21 cellular contexts compared by ENCODE assay signal in the genomic region with DNA sequence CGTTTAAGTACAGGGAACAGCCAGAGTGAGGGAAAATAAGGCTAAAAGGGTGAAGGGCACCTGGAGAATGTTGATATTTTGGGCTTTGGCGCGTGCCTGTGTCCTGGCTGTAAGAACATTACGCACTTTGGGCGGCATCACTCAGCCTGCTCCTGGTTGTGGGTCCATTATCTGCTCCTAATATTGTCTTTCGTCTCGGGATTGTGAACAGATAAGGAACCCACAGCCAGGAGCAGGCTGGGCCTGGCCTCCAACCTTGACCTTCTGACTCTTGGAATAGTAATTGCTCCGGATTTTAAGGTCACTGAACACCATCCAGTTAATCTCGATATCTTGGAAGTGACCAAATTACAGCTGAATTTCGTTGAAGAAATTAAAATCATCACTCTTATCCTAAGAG.
DNase-seq lines count a peak whose midpoint lies in the region; ATAC-seq, FAIRE-seq and TF ChIP-seq lines count a peak whose summit lies in the region.
"Had no signal": no experiment of that assay in that cellular context is flagged by ENCODE, and none has a peak within 500 bp of the region (broad histone marks: within the 10 kb centered on the region; RNA-seq: fewer than 3 reads in every experiment).

No MANE protein-coding gene starts in this region.

- H4K20me1 ChIP-seq in endothelial cell of umbilical vein (replicated peaks; ENCODE audit: control insufficient read depth, extremely low read depth, insufficient read depth, low read length) (no peaks in the 10 kb centered on the region), neural progenitor cell (ENCODE audit: low read depth) (peaks cover 3% of the 10 kb centered on the region)
- H4K20me1 ChIP-seq: BLaER1 had no signal

- peaks cover 35% of the 10 kb centered on the region for H3K4me1 Mint-ChIP-seq in neural progenitor cell
- H3K4me1 Mint-ChIP-seq in T-helper 2 cell treated with Interferon-gamma antibody and Interleukin-4, amounts not matched to agents 5 μg/mL and 100 μg/mL, for 36 hours (ENCODE audit: low read depth) = no peaks in the 10 kb centered on the region
- H3K4me1 Mint-ChIP-seq: activated B cell treated with CpG ODN at 0.5 μM for 24 hours; activated naive CD4-positive, alpha-beta T cell treated with anti-CD3 and anti-CD28 coated beads, Interleukin-2, amount 10 ng/mL, durations not matched to agents 7 days and 5 days had no signal

- H3K79me2 ChIP-seq in endothelial cell of umbilical vein (ENCODE audit: control insufficient read depth, insufficient read depth, low read length) (no peaks in the 10 kb centered on the region), neural progenitor cell (ENCODE audit: low read depth) (no peaks in the 10 kb centered on the region)

- intact Hi-C loops in heart right ventricle (cut with DNase I) (loop anchor here in 6 of 10 donors (5.0 kb wide), 3 partner anchors 39 to 116 kb away; a partner anchor contains a TSS), Right ventricle myocardium superior (cut with DNase I) (no loop called here), endothelial cell of umbilical vein (cut with micrococcal nuclease) (no loop called here), uterus (cut with DNase I; ENCODE audit: low total_unique reads) (no loop called here)

- ATAC-seq in heart right ventricle (no peak), Right ventricle myocardium superior (ENCODE audit: poor library complexity) (no peak)
- ATAC-seq: A549; activated T-cell treated with anti-CD3 and anti-CD28 coated beads, Interleukin-2, amount 50 U/mL, for 4 hours; left colon; stimulated activated effector memory CD8-positive, alpha-beta T cell treated with anti-CD3 and anti-CD28 coated beads, Interleukin-12 subunit alpha, Interleukin-12 subunit beta, amount 100 ng/mL, for 72 hours had no signal

- no peaks in the 10 kb centered on the region for H3K27me3 ChIP-seq in heart right ventricle
- H3K27me3 ChIP-seq in endothelial cell of umbilical vein (ENCODE audit: control insufficient read depth in 2 of 2, insufficient read depth in 2 of 2, low read length in 2 of 2) = no peaks in the 10 kb centered on the region
- no peaks in the 10 kb centered on the region for H3K27me3 ChIP-seq in neural progenitor cell
- H3K27me3 ChIP-seq in uterus = no peaks in the 10 kb centered on the region
- H3K27me3 ChIP-seq: BLaER1, tibial nerve had no signal

- no peak for FAIRE-seq in endothelial cell of umbilical vein (lab: Jason Lieb, UNC)
- FAIRE-seq: A549 had no signal

- H3K27ac ChIP-seq in heart right ventricle (peak overlapping the region; percentile 41 to 93 (median 88)), endothelial cell of umbilical vein (ENCODE audit: insufficient read depth, low read depth, low read length) (peak overlapping the region; percentile 100), neural progenitor cell (no peak overlapping the region), uterus (peak overlapping the region; percentile 84 to 90)
- H3K27ac ChIP-seq: A549, BLaER1 had no signal

- peaks cover 3% of the 10 kb centered on the region for H3F3A ChIP-seq in neural progenitor cell (ENCODE audit: low read depth)

- POLR2A ChIA-PET in endothelial cell of umbilical vein (lab: Charles Lee) = no interaction called here

- DNase-seq in heart right ventricle (no peak), Right ventricle myocardium superior (no peak), endothelial cell of umbilical vein (ENCODE audit: low read depth, low spot score) (peak; percentile 48), neural progenitor cell (ENCODE audit: low spot score) (no peak), uterus (no peak), NCI-H2171 treated with DMSO at 0.1 percent for 48 hours (lab: John Stamatoyannopoulos, UW) (no peak)
- no peak for DNase-seq in activated CD8-positive, alpha-beta memory T cell treated with anti-CD3 and anti-CD28 coated beads, Interleukin-2, amount 50 U/mL, for 4 hours
- DNase-seq in T-helper 2 cell treated with Interferon-gamma antibody and Interleukin-4, amounts not matched to agents 5 μg/mL and 100 μg/mL, for 36 hours (ENCODE audit: low spot score) = no peak
- DNase-seq: activated B cell treated with CpG ODN at 0.5 μM for 24 hours; activated CD4-positive, alpha-beta memory T cell treated with anti-CD3 and anti-CD28 coated beads for 36 hours; activated naive CD4-positive, alpha-beta T cell treated with anti-CD3 and anti-CD28 coated beads, Interleukin-2, amount 10 ng/mL, durations not matched to agents 7 days and 5 days; activated T-cell treated with anti-CD3 and anti-CD28 coated beads, Interleukin-2, amount 50 U/mL, for 4 hours; aorta; left colon; NCI-H748 treated with DMSO at 0.1 percent for 48 hours; nucleus accumbens; T-helper 9 cell had no signal

- TF ChIP-seq CTCF in heart right ventricle (IDR thresholded peaks at IDR 0.05) = no peak
- no peak for TF ChIP-seq CTCF in endothelial cell of umbilical vein (IDR thresholded peaks at IDR 0.05; ENCODE audit: extremely low read depth in 1 of 2, insufficient read depth in 1 of 2, low read depth in 1 of 2, low read length in 2 of 2)
- no peak for TF ChIP-seq CTCF in neural progenitor cell (IDR thresholded peaks at IDR 0.05)
- no peak for TF ChIP-seq CTCF in uterus (IDR thresholded peaks at IDR 0.05)

- H3K9me3 ChIP-seq in heart right ventricle = peaks cover 0 to 7% (median 0%) of the 10 kb centered on the region in 11 donors
- H3K9me3 ChIP-seq in endothelial cell of umbilical vein (replicated peaks; ENCODE audit: control insufficient read depth, insufficient read depth, low read length) = no peaks in the 10 kb centered on the region
- H3K9me3 ChIP-seq in neural progenitor cell (ENCODE audit: low read depth) = no peaks in the 10 kb centered on the region
- no peaks in the 10 kb centered on the region for H3K9me3 ChIP-seq in uterus
- H3K9me3 ChIP-seq: A549 had no signal

- H3K4me3 Mint-ChIP-seq in neural progenitor cell = no peak overlapping the region
- H3K4me3 Mint-ChIP-seq in T-helper 2 cell treated with Interferon-gamma antibody and Interleukin-4, amounts not matched to agents 5 μg/mL and 100 μg/mL, for 36 hours = no peak overlapping the region
- H3K4me3 Mint-ChIP-seq: activated B cell treated with CpG ODN at 0.5 μM for 24 hours; activated CD4-positive, alpha-beta memory T cell treated with anti-CD3 and anti-CD28 coated beads for 36 hours; activated naive CD4-positive, alpha-beta T cell treated with anti-CD3 and anti-CD28 coated beads, Interleukin-2, amount 10 ng/mL, durations not matched to agents 7 days and 5 days; activated T-cell treated with anti-CD3 and anti-CD28 coated beads, Interleukin-2, amount 50 U/mL, for 4 hours; stimulated activated effector memory CD8-positive, alpha-beta T cell treated with anti-CD3 and anti-CD28 coated beads, Interleukin-12 subunit alpha, Interleukin-12 subunit beta, amount 100 ng/mL, for 72 hours had no signal

- TF ChIP-seq POLR2A in endothelial cell of umbilical vein (IDR thresholded peaks at IDR 0.05; ENCODE audit: low read depth, low read length) (no peak), uterus (IDR thresholded peaks at IDR 0.05) (no peak)

- H3K9ac ChIP-seq in endothelial cell of umbilical vein (replicated peaks; ENCODE audit: extremely low read depth, insufficient read depth, low read length) = peak overlapping the region; percentile 97
- H3K9ac ChIP-seq in neural progenitor cell = no peak overlapping the region
- H3K9ac ChIP-seq: BLaER1 had no signal

- H2AFZ ChIP-seq in endothelial cell of umbilical vein (ENCODE audit: low read depth, low read length) (no peak overlapping the region), neural progenitor cell (replicated peaks) (no peak overlapping the region)

- H3K4me1 ChIP-seq in heart right ventricle (peaks cover 27 to 64% (median 55%) of the 10 kb centered on the region in 9 donors), endothelial cell of umbilical vein (ENCODE audit: control insufficient read depth, extremely low read depth, insufficient read depth, low read length) (peaks cover 59% of the 10 kb centered on the region), neural progenitor cell (peaks cover 25% of the 10 kb centered on the region), uterus (peaks cover 0 to 11% of the 10 kb centered on the region in 2 donors)
- H3K4me1 ChIP-seq: BLaER1 had no signal

- WGBS in heart right ventricle, 2 donors = 70 to 73% methylated on average over 10 of the region's 10 CpGs

- CTCF ChIA-PET in endothelial cell of umbilical vein (lab: Charles Lee) = interaction anchor here (1.1 to 3.5 kb wide), 12 partner anchors 8 to 120 kb away, joined by 3 to 26 read pairs (median 6); no protein-coding TSS in a partner anchor

- H3K27ac Mint-ChIP-seq in neural progenitor cell = no peak overlapping the region
- H3K27ac Mint-ChIP-seq in T-helper 2 cell treated with Interferon-gamma antibody and Interleukin-4, amounts not matched to agents 5 μg/mL and 100 μg/mL, for 36 hours = no peak overlapping the region
- H3K27ac Mint-ChIP-seq: activated B cell treated with CpG ODN at 0.5 μM for 24 hours; activated CD4-positive, alpha-beta memory T cell treated with anti-CD3 and anti-CD28 coated beads for 36 hours; activated naive CD4-positive, alpha-beta T cell treated with anti-CD3 and anti-CD28 coated beads, Interleukin-2, amount 10 ng/mL, durations not matched to agents 7 days and 5 days; stimulated activated effector memory CD8-positive, alpha-beta T cell treated with anti-CD3 and anti-CD28 coated beads, Interleukin-12 subunit alpha, Interleukin-12 subunit beta, amount 100 ng/mL, for 72 hours had no signal

- peaks cover 6% of the 10 kb centered on the region for H3K9me3 Mint-ChIP-seq in neural progenitor cell
- no peaks in the 10 kb centered on the region for H3K9me3 Mint-ChIP-seq in T-helper 2 cell treated with Interferon-gamma antibody and Interleukin-4, amounts not matched to agents 5 μg/mL and 100 μg/mL, for 36 hours
- H3K9me3 Mint-ChIP-seq: activated naive CD4-positive, alpha-beta T cell treated with anti-CD3 and anti-CD28 coated beads, Interleukin-2, amount 10 ng/mL, durations not matched to agents 7 days and 5 days; activated T-cell treated with anti-CD3 and anti-CD28 coated beads, Interleukin-2, amount 50 U/mL, for 4 hours; stimulated activated effector memory CD8-positive, alpha-beta T cell treated with anti-CD3 and anti-CD28 coated beads, Interleukin-12 subunit alpha, Interleukin-12 subunit beta, amount 100 ng/mL, for 72 hours had no signal

- TSS peak; percentile 68 for BruUV-seq in endothelial cell of umbilical vein (replicated peaks; lab: Mats Ljungman, UMichigan)

- H3K27me3 Mint-ChIP-seq in neural progenitor cell (ENCODE audit: insufficient read depth, low read depth) = peaks cover 8% of the 10 kb centered on the region
- H3K27me3 Mint-ChIP-seq in T-helper 2 cell treated with Interferon-gamma antibody and Interleukin-4, amounts not matched to agents 5 μg/mL and 100 μg/mL, for 36 hours (ENCODE audit: low read depth) = no peaks in the 10 kb centered on the region
- H3K27me3 Mint-ChIP-seq: activated CD4-positive, alpha-beta memory T cell treated with anti-CD3 and anti-CD28 coated beads for 36 hours had no signal

- H3K9me1 ChIP-seq in endothelial cell of umbilical vein (replicated peaks; ENCODE audit: control insufficient read depth, extremely low read depth, insufficient read depth, low read length) = no peaks in the 10 kb centered on the region

- H3K4me3 ChIP-seq in heart right ventricle = no peak overlapping the region
- H3K4me3 ChIP-seq in endothelial cell of umbilical vein (replicated peaks in 1 of 3; ENCODE audit: insufficient read depth in 1 of 3, low read depth in 1 of 3, low read length in 3 of 3) = no peak overlapping the region
- no peak overlapping the region for H3K4me3 ChIP-seq in neural progenitor cell
- H3K4me3 ChIP-seq in uterus = no peak overlapping the region
- H3K4me3 ChIP-seq: A549, BLaER1, tibial nerve had no signal

- H3K4me2 ChIP-seq in endothelial cell of umbilical vein (ENCODE audit: insufficient read depth, low read length) (peak overlapping the region; percentile 57), neural progenitor cell (peak overlapping the region; percentile 11)
- H3K4me2 ChIP-seq: A549, BLaER1 had no signal

- dilution Hi-C loops in endothelial cell of umbilical vein (cut with MboI; ENCODE audit: extremely low pct_ligation_motif_present, low sequenced_read_pairs) = no loop called here

- H3K36me3 ChIP-seq in heart right ventricle = no peaks in the 10 kb centered on the region
- no peaks in the 10 kb centered on the region for H3K36me3 ChIP-seq in endothelial cell of umbilical vein (ENCODE audit: control insufficient read depth in 2 of 2, extremely low read depth in 1 of 2, insufficient read depth in 2 of 2, low read length in 2 of 2)
- H3K36me3 ChIP-seq in neural progenitor cell = no peaks in the 10 kb centered on the region
- H3K36me3 ChIP-seq in uterus = no peaks in the 10 kb centered on the region
- H3K36me3 ChIP-seq: BLaER1, tibial nerve had no signal

- H3K36me3 Mint-ChIP-seq in neural progenitor cell = no peaks in the 10 kb centered on the region
- H3K36me3 Mint-ChIP-seq in T-helper 2 cell treated with Interferon-gamma antibody and Interleukin-4, amounts not matched to agents 5 μg/mL and 100 μg/mL, for 36 hours (ENCODE audit: low read depth) = no peaks in the 10 kb centered on the region
- H3K36me3 Mint-ChIP-seq: activated CD4-positive, alpha-beta memory T cell treated with anti-CD3 and anti-CD28 coated beads for 36 hours; activated naive CD4-positive, alpha-beta T cell treated with anti-CD3 and anti-CD28 coated beads, Interleukin-2, amount 10 ng/mL, durations not matched to agents 7 days and 5 days; stimulated activated effector memory CD8-positive, alpha-beta T cell treated with anti-CD3 and anti-CD28 coated beads, Interleukin-12 subunit alpha, Interleukin-12 subunit beta, amount 100 ng/mL, for 72 hours had no signal

Comparison
In these comparisons a context has a peak if more than half of its experiments do, and no peak if none do; other contexts are left out.
1. intact Hi-C loops: an anchor here in heart right ventricle (5.0 kb wide); none called in Right ventricle myocardium superior, endothelial cell of umbilical vein and uterus.